ENCODE assay signal across 21 cellular contexts in the genomic region with DNA sequence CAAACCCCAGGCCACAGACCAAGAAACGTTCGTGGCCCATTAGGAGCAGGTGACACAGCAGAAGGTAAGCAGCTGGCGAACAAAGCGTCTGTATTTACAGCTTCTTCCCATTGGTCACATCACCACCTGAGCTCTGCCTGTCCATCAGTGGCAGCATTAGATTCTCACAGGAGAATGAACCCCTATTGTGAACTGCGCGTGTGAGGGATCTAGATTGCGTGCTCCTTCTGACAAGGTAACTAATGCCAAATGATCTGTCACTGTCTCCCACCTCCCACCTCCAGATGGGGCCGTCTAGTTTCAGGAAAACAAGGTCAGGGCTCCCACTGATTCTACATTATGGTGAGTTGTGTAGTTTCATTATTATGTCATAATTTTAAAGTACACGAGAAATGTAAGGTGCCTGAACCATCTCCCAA.
DNase-seq lines count a peak whose midpoint lies in the region; ATAC-seq, FAIRE-seq and TF ChIP-seq lines count a peak whose summit lies in the region.
"Had no signal": no experiment of that assay in that cellular context is flagged by ENCODE, and none has a peak within 500 bp of the region (broad histone marks: within the 10 kb centered on the region; RNA-seq: fewer than 3 reads in every experiment).

No MANE protein-coding gene starts in this region.

- H3K4me2 ChIP-seq in K562 (ENCODE audit: insufficient read depth, low read length), result no peak overlapping the region
- H3K4me2 ChIP-seq: PC-9 had no signal

- TF ChIP-seq CTCF in activated CD8-positive, alpha-beta T cell treated with anti-CD3 and anti-CD28 coated beads for 36 hours (IDR thresholded peaks at IDR 0.05), result no peak
- no peak for TF ChIP-seq CTCF in K562 (IDR thresholded peaks at IDR 0.05 in 2 of 3, conservative IDR thresholded peaks at IDR 0.05 in 1 of 3; ENCODE audit: insufficient read depth in 2 of 3, low read depth in 1 of 3, low read length in 3 of 3)
- TF ChIP-seq CTCF in Calu3 (IDR thresholded peaks at IDR 0.05; ENCODE audit: unreplicated experiment), result no peak

- H3K4me3 ChIP-seq in K562, result no peak overlapping the region
- H3K4me3 ChIP-seq: adrenal gland, PC-9, thyroid gland had no signal

- peak; percentile 52 for DNase-seq in activated CD8-positive, alpha-beta T cell treated with anti-CD3 and anti-CD28 coated beads for 36 hours
- no peak for DNase-seq in activated CD8-positive, alpha-beta T cell treated with anti-CD3 and anti-CD28 coated beads, Interleukin-2, amount 10 ng/mL, durations not matched to agents 7 days and 5 days
- peak; percentile 53 for DNase-seq in RPMI8226
- no peak for DNase-seq in K562 (ENCODE audit: extremely low read depth in 1 of 4, low spot score in 3 of 4)
- peak; percentile 5 for DNase-seq in stimulated activated CD8-positive, alpha-beta memory T cell treated with anti-CD3 and anti-CD28 coated beads, Interleukin-12 subunit alpha, Interleukin-12 subunit beta, amount 100 ng/mL, for 24 hours (ENCODE audit: extremely low read depth)
- DNase-seq in NCI-H82 (lab: John Stamatoyannopoulos, UW), result no peak
- no peak for DNase-seq in Calu3
- no peak for DNase-seq in anterior cingulate cortex (lab: John Stamatoyannopoulos, UW)
- DNase-seq: adrenal gland; caudate nucleus; effector CD4-positive, alpha-beta T cell; H9; head of caudate nucleus; KG1; naive B cell; NCI-H1105; NCI-H524; PC-9; thyroid gland had no signal

- peaks cover 5 to 29% of the 10 kb centered on the region in 2 experiments; a peak in 4 of 5 replicates for H3K4me1 ChIP-seq in K562 (replicated peaks in 1 of 2; ENCODE audit: control insufficient read depth in 2 of 2, insufficient read depth in 2 of 2, low read length in 2 of 2)
- H3K4me1 ChIP-seq: adrenal gland, parathyroid adenoma had no signal

- no peak overlapping the region for H3K4me3 Mint-ChIP-seq in activated CD8-positive, alpha-beta T cell treated with anti-CD3 and anti-CD28 coated beads for 36 hours
- H3K4me3 Mint-ChIP-seq in activated CD8-positive, alpha-beta T cell treated with anti-CD3 and anti-CD28 coated beads, Interleukin-2, amount 10 ng/mL, durations not matched to agents 7 days and 5 days, result no peak overlapping the region
- H3K4me3 Mint-ChIP-seq in Calu3 (ENCODE audit: low read depth, unreplicated experiment), result no peak overlapping the region
- H3K4me3 Mint-ChIP-seq: H9 had no signal

- H2AFZ ChIP-seq in K562 (ENCODE audit: low read depth, low read length), result 0 out of 2 replicates have a peak overlapping the region, but pooled peaks have one; percentile 16
- H2AFZ ChIP-seq: parathyroid adenoma, PC-9 had no signal

- no TSS peak for BruUV-seq in K562 (replicated peaks; lab: Mats Ljungman, UMichigan)
- no TSS peak for BruUV-seq in Calu3 (replicated peaks; lab: Mats Ljungman, UMichigan)

- peaks cover 10% of the 10 kb centered on the region for H3K27me3 Mint-ChIP-seq in activated CD8-positive, alpha-beta T cell treated with anti-CD3 and anti-CD28 coated beads for 36 hours
- peaks cover 3% of the 10 kb centered on the region for H3K27me3 Mint-ChIP-seq in activated CD8-positive, alpha-beta T cell treated with anti-CD3 and anti-CD28 coated beads, Interleukin-2, amount 10 ng/mL, durations not matched to agents 7 days and 5 days (ENCODE audit: low read depth)
- H3K27me3 Mint-ChIP-seq in Calu3 (ENCODE audit: unreplicated experiment), result no peaks in the 10 kb centered on the region

- FAIRE-seq in K562 (lab: Jason Lieb, UNC), result no peak
- FAIRE-seq: islet of Langerhans had no signal

- intact Hi-C loops in activated CD8-positive, alpha-beta T cell treated with anti-CD3 and anti-CD28 coated beads for 36 hours (cut with micrococcal nuclease), result no loop called here
- intact Hi-C loops in K562 (cut with micrococcal nuclease) (no loop called here), Calu3 (cut with micrococcal nuclease; ENCODE audit: unreplicated experiment) (no loop called here)

- CTCF ChIA-PET in activated CD8-positive, alpha-beta T cell treated with anti-CD3 and anti-CD28 coated beads for 36 hours (lab: Charles Lee), result no interaction called here
- CTCF ChIA-PET in activated CD8-positive, alpha-beta T cell treated with anti-CD3 and anti-CD28 coated beads, Interleukin-2, amount 10 ng/mL, durations not matched to agents 7 days and 5 days (lab: Charles Lee), result no interaction called here
- CTCF ChIA-PET in K562 (lab: Yijun Ruan, JAX; ENCODE audit: low intra/inter-chr PET ratio), result no interaction called here
- CTCF ChIA-PET in Calu3 (lab: Charles Lee), result no interaction called here

- H3K27me3 ChIP-seq in K562 (ENCODE audit: control insufficient read depth in 2 of 2, insufficient read depth in 2 of 2, low read length in 2 of 2), result no peaks in the 10 kb centered on the region
- H3K27me3 ChIP-seq: adrenal gland, thyroid gland had no signal

- H3K27ac ChIP-seq in K562 (ENCODE audit: extremely low read depth, low read depth, low read length), result no peak overlapping the region
- H3K27ac ChIP-seq: adrenal gland, parathyroid adenoma had no signal

- no peak for TF ChIP-seq EP300 in K562 (IDR thresholded peaks at IDR 0.05; ENCODE audit: low read length)

- ATAC-seq in activated CD8-positive, alpha-beta T cell treated with anti-CD3 and anti-CD28 coated beads for 36 hours, result no peak
- no peak for ATAC-seq in activated CD8-positive, alpha-beta T cell treated with anti-CD3 and anti-CD28 coated beads, Interleukin-2, amount 10 ng/mL, durations not matched to agents 7 days and 5 days
- no peak for ATAC-seq in K562

- TF ChIP-seq RAD21 in K562 (CRISPR knock-in tag; conservative IDR thresholded peaks at IDR 0.05 in 1 of 2, IDR thresholded peaks at IDR 0.05 in 1 of 2), result peak in 1 of 2 experiments; percentile 22; a peak in 1 of 4 replicates

- H3K9me1 ChIP-seq in K562 (ENCODE audit: control insufficient read depth, insufficient read depth, low read length), result no peaks in the 10 kb centered on the region

- 42% methylated on average over 9 of the region's 9 CpGs for WGBS in K562 (ENCODE audit: insufficient coverage, low coverage, missing lambda C conversion rate)

- H3K79me2 ChIP-seq in K562 (ENCODE audit: control insufficient read depth, insufficient read depth, low read length), result no peaks in the 10 kb centered on the region
- H3K79me2 ChIP-seq: parathyroid adenoma had no signal

- no peaks in the 10 kb centered on the region for H3K9me3 Mint-ChIP-seq in activated CD8-positive, alpha-beta T cell treated with anti-CD3 and anti-CD28 coated beads for 36 hours
- H3K9me3 Mint-ChIP-seq in activated CD8-positive, alpha-beta T cell treated with anti-CD3 and anti-CD28 coated beads, Interleukin-2, amount 10 ng/mL, durations not matched to agents 7 days and 5 days (ENCODE audit: insufficient read depth), result no peaks in the 10 kb centered on the region
- no peaks in the 10 kb centered on the region for H3K9me3 Mint-ChIP-seq in Calu3 (ENCODE audit: low read depth, unreplicated experiment)
- H3K9me3 Mint-ChIP-seq: H9, naive B cell had no signal

- H3K4me1 Mint-ChIP-seq in activated CD8-positive, alpha-beta T cell treated with anti-CD3 and anti-CD28 coated beads for 36 hours (ENCODE audit: low read depth), result peaks cover 31% of the 10 kb centered on the region
- H3K4me1 Mint-ChIP-seq in activated CD8-positive, alpha-beta T cell treated with anti-CD3 and anti-CD28 coated beads, Interleukin-2, amount 10 ng/mL, durations not matched to agents 7 days and 5 days (ENCODE audit: low read depth), result peaks cover 17% of the 10 kb centered on the region
- peaks cover 53% of the 10 kb centered on the region for H3K4me1 Mint-ChIP-seq in Calu3 (ENCODE audit: low read depth, unreplicated experiment)

- H4K20me1 ChIP-seq in K562 (replicated peaks; ENCODE audit: control insufficient read depth, insufficient read depth, low read length), result no peaks in the 10 kb centered on the region

- no peaks in the 10 kb centered on the region for H3K36me3 Mint-ChIP-seq in activated CD8-positive, alpha-beta T cell treated with anti-CD3 and anti-CD28 coated beads for 36 hours (ENCODE audit: low read depth)
- H3K36me3 Mint-ChIP-seq in activated CD8-positive, alpha-beta T cell treated with anti-CD3 and anti-CD28 coated beads, Interleukin-2, amount 10 ng/mL, durations not matched to agents 7 days and 5 days (ENCODE audit: low read depth), result no peaks in the 10 kb centered on the region
- H3K36me3 Mint-ChIP-seq in Calu3 (ENCODE audit: insufficient read depth, unreplicated experiment), result peaks cover 16% of the 10 kb centered on the region
- H3K36me3 Mint-ChIP-seq: naive B cell had no signal

- H3K9ac ChIP-seq in K562 (ENCODE audit: insufficient read depth in 1 of 2, low read depth in 2 of 2, low read length in 2 of 2), result no peak overlapping the region
- H3K9ac ChIP-seq: parathyroid adenoma had no signal

- no peaks in the 10 kb centered on the region for H3K36me3 ChIP-seq in K562 (ENCODE audit: control insufficient read depth, insufficient read depth, low read length)
- H3K36me3 ChIP-seq: adrenal gland, thyroid gland had no signal

- POLR2A ChIA-PET in activated CD8-positive, alpha-beta T cell treated with anti-CD3 and anti-CD28 coated beads for 36 hours (lab: Charles Lee), result no interaction called here
- POLR2A ChIA-PET in activated CD8-positive, alpha-beta T cell treated with anti-CD3 and anti-CD28 coated beads, Interleukin-2, amount 10 ng/mL, durations not matched to agents 7 days and 5 days (lab: Charles Lee), result no interaction called here
- POLR2A ChIA-PET in K562 (lab: Yijun Ruan, JAX), result interaction anchor here (0.6 to 1.4 kb wide), 4 partner anchors 9 to 138 kb away, joined by 3 to 4 read pairs (median 4); no protein-coding TSS in a partner anchor

- no peaks in the 10 kb centered on the region for H3K9me3 ChIP-seq in K562 (replicated peaks; ENCODE audit: control insufficient read depth, insufficient read depth, low read depth, low read length)
- H3K9me3 ChIP-seq: adrenal gland, thyroid gland had no signal

- in situ Hi-C loops in K562 (cut with MboI), result no loop called here

- no peak overlapping the region for H3K27ac Mint-ChIP-seq in activated CD8-positive, alpha-beta T cell treated with anti-CD3 and anti-CD28 coated beads for 36 hours
- no peak overlapping the region for H3K27ac Mint-ChIP-seq in activated CD8-positive, alpha-beta T cell treated with anti-CD3 and anti-CD28 coated beads, Interleukin-2, amount 10 ng/mL, durations not matched to agents 7 days and 5 days
- no peak overlapping the region for H3K27ac Mint-ChIP-seq in Calu3 (ENCODE audit: unreplicated experiment)
- H3K27ac Mint-ChIP-seq: H9, naive B cell had no signal

- no peak for TF ChIP-seq POLR2A in K562 (conservative IDR thresholded peaks at IDR 0.05)

TF ChIP-seq in K562, 482 proteins besides CTCF, POLR2A, EP300 and RAD21:
- TF ChIP-seq CXXC5 (CRISPR knock-in tag; IDR thresholded peaks at IDR 0.05), result 0 out of 2 replicates have a peak, but pooled peaks have one; percentile 8
- no peak for TF ChIP-seq FOXK2 (conservative IDR thresholded peaks at IDR 0.05 in 1 of 2, IDR thresholded peaks at IDR 0.05 in 1 of 2; ENCODE audit: low read depth in 2 of 2)
- no peak for TF ChIP-seq ESRRA (IDR thresholded peaks at IDR 0.05; ENCODE audit: borderline replicate concordance, low read depth)
- TF ChIP-seq ZNF212 (CRISPR knock-in tag; IDR thresholded peaks at IDR 0.05), result no peak

Comparison
In these comparisons a context has a peak if more than half of its experiments do, and no peak if none do; other contexts are left out.
1. DNase-seq: peak in activated CD8-positive, alpha-beta T cell treated with anti-CD3 and anti-CD28 coated beads for 36 hours (single experiment), RPMI8226 (single experiment) and stimulated activated CD8-positive, alpha-beta memory T cell treated with anti-CD3 and anti-CD28 coated beads, Interleukin-12 subunit alpha, Interleukin-12 subunit beta, amount 100 ng/mL, for 24 hours (single experiment); none in activated CD8-positive, alpha-beta T cell treated with anti-CD3 and anti-CD28 coated beads, Interleukin-2, amount 10 ng/mL, durations not matched to agents 7 days and 5 days (single experiment), K562 (0 of 4), NCI-H82 (single experiment), Calu3 (single experiment) and anterior cingulate cortex (0 of 58).